1 cellular context compared by ENCODE assay signal in the genomic region with DNA sequence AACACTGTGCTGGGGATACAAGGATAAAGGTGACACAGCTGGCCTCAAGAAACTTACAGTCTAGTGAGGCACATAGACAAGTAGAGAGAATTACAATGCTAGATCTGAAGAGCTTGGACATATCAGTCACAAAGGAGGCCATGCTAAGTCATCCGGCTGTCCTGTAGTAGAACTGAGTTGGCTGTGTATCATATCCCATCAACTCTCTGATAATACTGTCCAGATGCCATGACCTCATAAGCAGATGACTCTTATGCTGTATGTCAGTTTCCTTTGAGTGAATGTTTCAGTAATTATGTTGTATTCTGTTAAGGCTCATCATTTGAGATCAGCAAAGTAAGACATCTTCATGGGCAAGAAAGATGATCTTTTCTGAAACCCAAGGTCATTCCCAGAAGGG.
TF ChIP-seq lines count a peak whose summit lies in the region.

No MANE protein-coding gene starts in this region.

TF ChIP-seq in SK-N-SH, 30 proteins besides CTCF, POLR2A, EP300 and RAD21 (continued from another document):
- TF ChIP-seq, protein P1, sequence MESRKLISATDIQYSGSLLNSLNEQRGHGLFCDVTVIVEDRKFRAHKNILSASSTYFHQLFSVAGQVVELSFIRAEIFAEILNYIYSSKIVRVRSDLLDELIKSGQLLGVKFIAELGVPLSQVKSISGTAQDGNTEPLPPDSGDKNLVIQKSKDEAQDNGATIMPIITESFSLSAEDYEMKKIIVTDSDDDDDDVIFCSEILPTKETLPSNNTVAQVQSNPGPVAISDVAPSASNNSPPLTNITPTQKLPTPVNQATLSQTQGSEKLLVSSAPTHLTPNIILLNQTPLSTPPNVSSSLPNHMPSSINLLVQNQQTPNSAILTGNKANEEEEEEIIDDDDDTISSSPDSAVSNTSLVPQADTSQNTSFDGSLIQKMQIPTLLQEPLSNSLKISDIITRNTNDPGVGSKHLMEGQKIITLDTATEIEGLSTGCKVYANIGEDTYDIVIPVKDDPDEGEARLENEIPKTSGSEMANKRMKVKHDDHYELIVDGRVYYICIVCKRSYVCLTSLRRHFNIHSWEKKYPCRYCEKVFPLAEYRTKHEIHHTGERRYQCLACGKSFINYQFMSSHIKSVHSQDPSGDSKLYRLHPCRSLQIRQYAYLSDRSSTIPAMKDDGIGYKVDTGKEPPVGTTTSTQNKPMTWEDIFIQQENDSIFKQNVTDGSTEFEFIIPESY (IDR thresholded peaks at IDR 0.05; ENCODE audit: borderline replicate concordance, low read depth) = no peak
TF ChIP-seq in SK-N-SH: peak in this region for 0.
